In genomic region chr18:25561923-25562322, GRCh38 we compare ENCODE assay signal across 8 cellular contexts.
DNase-seq lines count a peak whose midpoint lies in the region; ATAC-seq, FAIRE-seq and TF ChIP-seq lines count a peak whose summit lies in the region.

No MANE protein-coding gene starts in this region.

- H3K4me1 ChIP-seq in foreskin keratinocyte, result no peaks in the 10 kb centered on the region

- TF ChIP-seq CTCF in GM12873 (IDR thresholded peaks at IDR 0.05; ENCODE audit: insufficient read depth, low read depth, low read length, missing control alignments), result peak; percentile 31
- peak; percentile 38 for TF ChIP-seq CTCF in foreskin keratinocyte (conservative IDR thresholded peaks at IDR 0.05)

- no peaks in the 10 kb centered on the region for H3K27me3 ChIP-seq in foreskin keratinocyte

- DNase-seq in AG08396 (ENCODE audit: low spot score), result peak; percentile 32
- no peak for DNase-seq in RCC 7860 (ENCODE audit: low spot score)
- peak in 1 of 2 donors; percentile 8 for DNase-seq in foreskin keratinocyte
- DNase-seq in DMS79 treated with DMSO at 0.1 percent for 48 hours (lab: John Stamatoyannopoulos, UW), result no peak
- no peak for DNase-seq in NCI-H510A treated with DMSO at 0.1 percent for 48 hours (lab: John Stamatoyannopoulos, UW)

- no peak for ATAC-seq in foreskin keratinocyte
- no peak for ATAC-seq in HG02970 (IDR thresholded peaks at IDR 0.05; ENCODE audit: low FRiP score, unreplicated experiment)
- ATAC-seq in GM21528 (IDR thresholded peaks at IDR 0.05; ENCODE audit: low FRiP score, unreplicated experiment), result no peak

- peak; percentile 44 for FAIRE-seq in RCC 7860 (lab: Jason Lieb, UNC)

- no peak overlapping the region for H3K27ac ChIP-seq in foreskin keratinocyte
